ENCODE assay signal across 1 cellular context in the genomic region with DNA sequence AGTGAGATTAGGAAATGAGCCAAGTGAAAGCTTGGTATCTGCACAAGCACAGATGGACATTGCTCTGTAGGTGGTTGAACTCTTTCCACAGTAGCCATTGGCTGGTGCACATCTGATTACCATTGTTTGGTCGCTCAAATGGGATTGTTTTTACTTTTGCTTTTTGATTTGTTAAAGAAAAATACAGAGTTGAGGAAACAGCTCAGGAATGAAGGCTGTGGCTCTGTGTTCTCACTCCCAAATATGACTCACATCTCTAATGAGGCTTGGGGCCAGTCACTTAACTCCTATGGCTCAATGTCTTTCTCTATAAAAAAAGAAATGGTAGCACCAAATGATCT.
TF ChIP-seq lines count a peak whose summit lies in the region.

No MANE protein-coding gene starts in this region.

TF ChIP-seq in HepG2, 621 proteins besides CTCF, POLR2A, EP300 and RAD21 (continued from another document):
- TF ChIP-seq ARID5B (CRISPR knock-in tag; IDR thresholded peaks at IDR 0.05), result 0 out of 2 replicates have a peak, but pooled peaks have one; percentile 35
- no peak for TF ChIP-seq MYNN (CRISPR knock-in tag; IDR thresholded peaks at IDR 0.05; ENCODE audit: low read depth)
- TF ChIP-seq HNF4A (CRISPR knock-in tag; IDR thresholded peaks at IDR 0.05), result peak; percentile 71
- TF ChIP-seq, protein P1, sequence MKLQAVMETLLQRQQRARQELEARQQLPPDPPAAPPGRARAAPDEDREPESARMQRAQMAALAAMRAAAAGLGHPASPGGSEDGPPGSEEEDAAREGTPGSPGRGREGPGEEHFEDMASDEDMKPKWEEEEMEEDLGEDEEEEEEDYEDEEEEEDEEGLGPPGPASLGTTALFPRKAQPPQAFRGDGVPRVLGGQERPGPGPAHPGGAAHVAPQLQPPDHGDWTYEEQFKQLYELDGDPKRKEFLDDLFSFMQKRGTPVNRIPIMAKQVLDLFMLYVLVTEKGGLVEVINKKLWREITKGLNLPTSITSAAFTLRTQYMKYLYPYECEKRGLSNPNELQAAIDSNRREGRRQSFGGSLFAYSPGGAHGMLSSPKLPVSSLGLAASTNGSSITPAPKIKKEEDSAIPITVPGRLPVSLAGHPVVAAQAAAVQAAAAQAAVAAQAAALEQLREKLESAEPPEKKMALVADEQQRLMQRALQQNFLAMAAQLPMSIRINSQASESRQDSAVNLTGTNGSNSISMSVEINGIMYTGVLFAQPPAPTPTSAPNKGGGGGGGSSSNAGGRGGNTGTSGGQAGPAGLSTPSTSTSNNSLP (IDR thresholded peaks at IDR 0.05; ENCODE audit: low read depth, low read length), result peak; percentile 24; the same call in 1 of the 2 replicates
- peak; percentile 57 for TF ChIP-seq POGZ (CRISPR knock-in tag; IDR thresholded peaks at IDR 0.05)
- TF ChIP-seq ZNF589 (CRISPR knock-in tag; conservative IDR thresholded peaks at IDR 0.05), result no peak
- no peak for TF ChIP-seq NR2F6 (IDR thresholded peaks at IDR 0.05)
- TF ChIP-seq NR2F6 (CRISPR knock-in tag; IDR thresholded peaks at IDR 0.05), result no peak
- TF ChIP-seq SUZ12 (IDR thresholded peaks at IDR 0.05; ENCODE audit: low read depth, low read length), result no peak
- no peak for TF ChIP-seq SIX4 (CRISPR knock-in tag; IDR thresholded peaks at IDR 0.05)
- no peak for TF ChIP-seq NFKBIZ (CRISPR knock-in tag; IDR thresholded peaks at IDR 0.05)
- TF ChIP-seq SOX5 (CRISPR knock-in tag; IDR thresholded peaks at IDR 0.05; ENCODE audit: borderline replicate concordance), result peak; percentile 32; the same call in 1 of the 2 replicates
- TF ChIP-seq EHMT2 (IDR thresholded peaks at IDR 0.05; ENCODE audit: borderline replicate concordance, low read depth, low read length), result peak; percentile 88; the same call in 1 of the 2 replicates
- no peak for TF ChIP-seq ZHX2 (IDR thresholded peaks at IDR 0.05; ENCODE audit: low read depth)
- no peak for TF ChIP-seq ZHX2 (CRISPR knock-in tag; IDR thresholded peaks at IDR 0.05; ENCODE audit: borderline replicate concordance)
- TF ChIP-seq DZIP1 (CRISPR knock-in tag; IDR thresholded peaks at IDR 0.05), result no peak
- TF ChIP-seq SMYD3 (CRISPR knock-in tag; IDR thresholded peaks at IDR 0.05), result no peak
- peak; percentile 91 for TF ChIP-seq ZNF644 (CRISPR knock-in tag; IDR thresholded peaks at IDR 0.05; ENCODE audit: low read depth)
- TF ChIP-seq CEBPB (IDR thresholded peaks at IDR 0.05; ENCODE audit: borderline replicate concordance, low read depth, low read length), result 0 out of 2 replicates have a peak, but pooled peaks have one; percentile 14
- TF ChIP-seq JDP2 (CRISPR knock-in tag; IDR thresholded peaks at IDR 0.05; ENCODE audit: borderline replicate concordance), result no peak
- 0 out of 2 replicates have a peak, but pooled peaks have one; percentile 36 for TF ChIP-seq NFYB (CRISPR knock-in tag; IDR thresholded peaks at IDR 0.05)
- TF ChIP-seq ZNF232 (CRISPR knock-in tag; IDR thresholded peaks at IDR 0.05; ENCODE audit: borderline replicate concordance), result no peak
- 0 out of 2 replicates have a peak, but pooled peaks have one; percentile 37 for TF ChIP-seq RCOR2 (CRISPR knock-in tag; IDR thresholded peaks at IDR 0.05)
- TF ChIP-seq ASH2L (IDR thresholded peaks at IDR 0.05; ENCODE audit: insufficient read length, low read depth, low read length), result no peak
- TF ChIP-seq ZNF274 (CRISPR knock-in tag; IDR thresholded peaks at IDR 0.05), result no peak
